In genomic region chr16:48378276-48378675, GRCh38 we compare ENCODE assay signal across 23 cellular contexts. TPM values are rescaled to one million over a fixed set of nuclear protein-coding genes. Genes with fewer than 3 reads are reported as not detected.
DNase-seq lines count a peak whose midpoint lies in the region; ATAC-seq, FAIRE-seq and TF ChIP-seq lines count a peak whose summit lies in the region.
"Had no signal": no experiment of that assay in that cellular context is flagged by ENCODE, and none has a peak within 500 bp of the region (broad histone marks: within the 10 kb centered on the region; RNA-seq: fewer than 3 reads in every experiment).

No MANE protein-coding gene starts in this region.

- H3K27me3 ChIP-seq in BLaER1 (no peaks in the 10 kb centered on the region), GM23338 (ENCODE audit: insufficient read depth) (no peaks in the 10 kb centered on the region), trophoblast cell (ENCODE audit: insufficient read depth, low read length) (no peaks in the 10 kb centered on the region)
- H3K27me3 ChIP-seq: brain microvascular endothelial cell, stomach, tibial nerve had no signal

- peaks cover 43% of the 10 kb centered on the region for H3K4me1 Mint-ChIP-seq in GM23338

- H4K20me1 ChIP-seq in BLaER1 (peaks cover 100% of the 10 kb centered on the region), GM23338 (replicated peaks; ENCODE audit: insufficient read depth) (peaks cover 51% of the 10 kb centered on the region)

- H2AFZ ChIP-seq in GM23338 (no peak overlapping the region), trophoblast cell (ENCODE audit: insufficient read depth, low read length, poor library complexity) (no peak overlapping the region)

- no peak for FAIRE-seq in frontal cortex (lab: Jason Lieb, UNC)
- FAIRE-seq: HepG2 had no signal

- H2BK12ac ChIP-seq in trophoblast cell (ENCODE audit: low read length) = no peak overlapping the region

- H3K9me3 Mint-ChIP-seq in GM23338 = no peaks in the 10 kb centered on the region
- H3K9me3 Mint-ChIP-seq: activated T-cell treated with anti-CD3 and anti-CD28 coated beads, Interleukin-2, amount 50 U/mL, for 24 hours had no signal

- peaks cover 100% of the 10 kb centered on the region for H3K79me2 ChIP-seq in GM23338 (replicated peaks; ENCODE audit: insufficient read depth)
- peaks cover 27% of the 10 kb centered on the region for H3K79me2 ChIP-seq in trophoblast cell (ENCODE audit: control insufficient read depth, insufficient read depth, low read length, poor library complexity)

- H3K9me2 ChIP-seq in GM23338 (ENCODE audit: insufficient read depth) = no peaks in the 10 kb centered on the region

- H3K27ac Mint-ChIP-seq in GM23338 = no peak overlapping the region
- H3K27ac Mint-ChIP-seq: activated T-cell treated with anti-CD3 and anti-CD28 coated beads, Interleukin-2, amount 50 U/mL, for 24 hours had no signal

- ATAC-seq in GM23338 (no peak), HG02884 (IDR thresholded peaks at IDR 0.05; ENCODE audit: unreplicated experiment) (no peak)
- ATAC-seq: HepG2, SK-N-SH treated with all-trans-retinoic acid at 6 μM for 48 hours had no signal

- H2AK5ac ChIP-seq in trophoblast cell (ENCODE audit: low read length) = no peak overlapping the region

- no peaks in the 10 kb centered on the region for H3F3A ChIP-seq in GM23338 (replicated peaks; ENCODE audit: low read depth)

- H3K4me1 ChIP-seq in BLaER1 (peaks cover 90% of the 10 kb centered on the region), GM23338 (ENCODE audit: insufficient read depth) (peaks cover 79% of the 10 kb centered on the region), trophoblast cell (ENCODE audit: control insufficient read depth in 1 of 2, insufficient read depth in 2 of 2, low read length in 2 of 2) (no peaks in the 10 kb centered on the region)

- no peak overlapping the region for H4K91ac ChIP-seq in trophoblast cell (ENCODE audit: low read depth, low read length)

- H3K4me2 ChIP-seq in BLaER1 = peak overlapping the region; percentile 30; the same call in 1 of the 2 replicates
- 0 out of 2 replicates have a peak overlapping the region, but pooled peaks have one; percentile 66 for H3K4me2 ChIP-seq in GM23338
- H3K4me2 ChIP-seq in trophoblast cell (ENCODE audit: low read length) = no peak overlapping the region

- no peak overlapping the region for H2BK5ac ChIP-seq in trophoblast cell (ENCODE audit: low read depth, low read length, poor library complexity)

- no peak overlapping the region for H3K23ac ChIP-seq in trophoblast cell (ENCODE audit: low read length)

- no CpG with 5 or more reads among the region's 5 CpGs for WGBS in trophoblast cell (ENCODE audit: extremely low coverage, insufficient coverage, insufficient read length)

- no peak overlapping the region for H3K9ac ChIP-seq in BLaER1
- H3K9ac ChIP-seq in trophoblast cell (ENCODE audit: low read length) = no peak overlapping the region

- H3K4ac ChIP-seq in trophoblast cell (ENCODE audit: low read depth, low read length) = peak overlapping the region; percentile 80

- H3K4me3 ChIP-seq in BLaER1 = no peak overlapping the region
- H3K4me3 ChIP-seq in GM23338 = no peak overlapping the region
- H3K4me3 ChIP-seq in coronary artery = peak overlapping the region; percentile 13
- H3K4me3 ChIP-seq in trophoblast cell (ENCODE audit: low read depth, low read length) = no peak overlapping the region
- H3K4me3 ChIP-seq: left ventricle myocardium inferior, stomach, tibial nerve had no signal

- H3K27ac ChIP-seq in BLaER1 (no peak overlapping the region), GM23338 (ENCODE audit: low read depth) (no peak overlapping the region), coronary artery (peak overlapping the region in 1 of 2 donors; percentile 3), trophoblast cell (ENCODE audit: low read depth, low read length) (no peak overlapping the region)
- H3K27ac ChIP-seq: brain microvascular endothelial cell, left ventricle myocardium inferior had no signal

- TF ChIP-seq CTCF in GM23338 (conservative IDR thresholded peaks at IDR 0.05; ENCODE audit: low read depth in 2 of 2) (no peak), coronary artery (IDR thresholded peaks at IDR 0.05) (no peak)

- H3K4me3 Mint-ChIP-seq in GM23338 = no peak overlapping the region
- H3K4me3 Mint-ChIP-seq: activated T-cell treated with anti-CD3 and anti-CD28 coated beads, Interleukin-2, amount 50 U/mL, for 24 hours; mesothelial cell of epicardium had no signal

- H2BK120ac ChIP-seq in trophoblast cell (ENCODE audit: insufficient read depth, low read length, poor library complexity) = no peak overlapping the region

- H3K9me3 ChIP-seq in BLaER1 (peaks cover 10% of the 10 kb centered on the region), trophoblast cell (ENCODE audit: insufficient read depth, low read depth, low read length) (no peaks in the 10 kb centered on the region)
- H3K9me3 ChIP-seq: left ventricle myocardium inferior, stomach, tibial nerve had no signal

- no peak overlapping the region for H4K8ac ChIP-seq in trophoblast cell (ENCODE audit: low read depth, low read length)

- H4K12ac ChIP-seq in trophoblast cell (ENCODE audit: low read depth, low read length) = no peak overlapping the region

- no peaks in the 10 kb centered on the region for H3K79me1 ChIP-seq in trophoblast cell (ENCODE audit: low read length)

- H3K36me3 ChIP-seq in BLaER1 (peaks cover 10% of the 10 kb centered on the region; the same call in 1 of the 2 replicates), GM23338 (ENCODE audit: insufficient read depth) (no peaks in the 10 kb centered on the region), trophoblast cell (ENCODE audit: control insufficient read depth in 1 of 2, insufficient read depth in 2 of 2, low read length in 2 of 2) (no peaks in the 10 kb centered on the region)
- H3K36me3 ChIP-seq: brain microvascular endothelial cell, left ventricle myocardium inferior, stomach, tibial nerve had no signal

- peaks cover 5% of the 10 kb centered on the region for H3K27me3 Mint-ChIP-seq in GM23338 (ENCODE audit: insufficient read depth, low read depth, poor library complexity)
- H3K27me3 Mint-ChIP-seq: activated T-cell treated with anti-CD3 and anti-CD28 coated beads, Interleukin-2, amount 50 U/mL, for 24 hours had no signal

- H3K18ac ChIP-seq in trophoblast cell (ENCODE audit: low read length) = no peak overlapping the region

- no peak overlapping the region for H3K14ac ChIP-seq in trophoblast cell (ENCODE audit: low read length)

- no peak for DNase-seq in GM23338 (ENCODE audit: low spot score)
- DNase-seq in coronary artery (ENCODE audit: low spot score) = no peak
- no peak for DNase-seq in trophoblast cell
- no peak for DNase-seq in frontal cortex (ENCODE audit: low spot score in 2 of 2)
- no peak for DNase-seq in HuH-7 (ENCODE audit: low spot score)
- DNase-seq: activated gamma-delta T cell treated with Interleukin-2 at 50 U/mL for 16 hours; activated T-cell treated with anti-CD3 and anti-CD28 coated beads, Interleukin-2, amount 50 U/mL, for 24 hours; amniotic stem cell; brain microvascular endothelial cell; effector CD4-positive, alpha-beta T cell; glutamatergic neuron; islet precursor cell; left ventricle myocardium inferior; NCI-H1048; NCI-H1694; stomach; T-helper 2 cell had no signal

- no peaks in the 10 kb centered on the region; the same call in 2 of the 3 replicates for H3K36me3 Mint-ChIP-seq in GM23338 (ENCODE audit: low read depth)

TF ChIP-seq in GM23338, 12 proteins besides CTCF, POLR2A, EP300 and RAD21 (continues in another document):
- TF ChIP-seq POLR2AphosphoS5 (IDR thresholded peaks at IDR 0.05; ENCODE audit: low read depth) (no peak), NANOG (IDR thresholded peaks at IDR 0.05; ENCODE audit: borderline replicate concordance) (no peak), EZH2phosphoT487 (IDR thresholded peaks at IDR 0.05; ENCODE audit: unreplicated experiment) (no peak), STAT1 (IDR thresholded peaks at IDR 0.05; ENCODE audit: unreplicated experiment) (no peak), CREB1 (CRISPR knock-in tag; IDR thresholded peaks at IDR 0.05; ENCODE audit: low read depth) (no peak), ZNF114 (CRISPR knock-in tag; IDR thresholded peaks at IDR 0.05) (no peak), ZNF331 (CRISPR knock-in tag; IDR thresholded peaks at IDR 0.05; ENCODE audit: low read depth) (no peak)
- TF ChIP-seq, protein P1, sequence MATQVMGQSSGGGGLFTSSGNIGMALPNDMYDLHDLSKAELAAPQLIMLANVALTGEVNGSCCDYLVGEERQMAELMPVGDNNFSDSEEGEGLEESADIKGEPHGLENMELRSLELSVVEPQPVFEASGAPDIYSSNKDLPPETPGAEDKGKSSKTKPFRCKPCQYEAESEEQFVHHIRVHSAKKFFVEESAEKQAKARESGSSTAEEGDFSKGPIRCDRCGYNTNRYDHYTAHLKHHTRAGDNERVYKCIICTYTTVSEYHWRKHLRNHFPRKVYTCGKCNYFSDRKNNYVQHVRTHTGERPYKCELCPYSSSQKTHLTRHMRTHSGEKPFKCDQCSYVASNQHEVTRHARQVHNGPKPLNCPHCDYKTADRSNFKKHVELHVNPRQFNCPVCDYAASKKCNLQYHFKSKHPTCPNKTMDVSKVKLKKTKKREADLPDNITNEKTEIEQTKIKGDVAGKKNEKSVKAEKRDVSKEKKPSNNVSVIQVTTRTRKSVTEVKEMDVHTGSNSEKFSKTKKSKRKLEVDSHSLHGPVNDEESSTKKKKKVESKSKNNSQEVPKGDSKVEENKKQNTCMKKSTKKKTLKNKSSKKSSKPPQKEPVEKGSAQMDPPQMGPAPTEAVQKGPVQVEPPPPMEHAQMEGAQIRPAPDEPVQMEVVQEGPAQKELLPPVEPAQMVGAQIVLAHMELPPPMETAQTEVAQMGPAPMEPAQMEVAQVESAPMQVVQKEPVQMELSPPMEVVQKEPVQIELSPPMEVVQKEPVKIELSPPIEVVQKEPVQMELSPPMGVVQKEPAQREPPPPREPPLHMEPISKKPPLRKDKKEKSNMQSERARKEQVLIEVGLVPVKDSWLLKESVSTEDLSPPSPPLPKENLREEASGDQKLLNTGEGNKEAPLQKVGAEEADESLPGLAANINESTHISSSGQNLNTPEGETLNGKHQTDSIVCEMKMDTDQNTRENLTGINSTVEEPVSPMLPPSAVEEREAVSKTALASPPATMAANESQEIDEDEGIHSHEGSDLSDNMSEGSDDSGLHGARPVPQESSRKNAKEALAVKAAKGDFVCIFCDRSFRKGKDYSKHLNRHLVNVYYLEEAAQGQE (IDR thresholded peaks at IDR 0.05; ENCODE audit: unreplicated experiment) = no peak

RNA-seq across cellular contexts. Expression of gene SIAH1, which starts 6.9 kb away (rescaled TPM):
- total RNA-seq in GM23338 (2014; rRNA removed; shearing (Covaris generic)) = 47.0 and 52.7 TPM in 2 replicates
- 35.1 and 42.0 TPM in 2 replicates for polyA plus RNA-seq in GM23338 (2016; fragmentation: Nextera tagmentation; extraction: Ambion mirVana)
- polyA plus RNA-seq in trophoblast cell (2013) = 76.1 and 80.1 TPM in 2 replicates
- total RNA-seq in frontal cortex = 223 TPM
